Comparison of ENCODE assay signal across 22 cellular contexts in genomic region chr19:56953411-56953810, GRCh38.
"Had no signal": no experiment of that assay in that cellular context is flagged by ENCODE, and none has a peak within 500 bp of the region (broad histone marks: within the 10 kb centered on the region; RNA-seq: fewer than 3 reads in every experiment).

No MANE protein-coding gene starts in this region.

- FAIRE-seq: HepG2, RCC 7860 had no signal

- ATAC-seq: HepG2 had no signal

- H3K4me1 ChIP-seq: SJSA1 had no signal

- H3K27me3 ChIP-seq: MG63, SJSA1 had no signal

- H3K27ac ChIP-seq: SJSA1, SK-N-MC had no signal

- H3K36me3 ChIP-seq: MG63, SJSA1 had no signal

- H3K4me3 ChIP-seq: MG63, SJSA1, SK-N-MC had no signal

- H3K9me3 ChIP-seq: MG63 had no signal

- DNase-seq: IMR-90, Karpas-422, KG1, MG63, NCI-H1092, NCI-H1105 treated with DMSO at 0.1 percent for 48 hours, NCI-H1417 treated with DMSO at 0.1 percent for 48 hours, NCI-H146, NCI-H1694 treated with DMSO at 0.1 percent for 48 hours, NCI-H1930, NCI-H2081, NCI-H2107, NCI-H524, NCI-H526 treated with DMSO at 0.1 percent for 48 hours, NCI-H748 treated with DMSO at 0.1 percent for 48 hours, Right ventricle myocardium superior, RPMI8226, SIG-M5 had no signal
